Comparison of ENCODE assay signal across 18 cellular contexts in the genomic region with DNA sequence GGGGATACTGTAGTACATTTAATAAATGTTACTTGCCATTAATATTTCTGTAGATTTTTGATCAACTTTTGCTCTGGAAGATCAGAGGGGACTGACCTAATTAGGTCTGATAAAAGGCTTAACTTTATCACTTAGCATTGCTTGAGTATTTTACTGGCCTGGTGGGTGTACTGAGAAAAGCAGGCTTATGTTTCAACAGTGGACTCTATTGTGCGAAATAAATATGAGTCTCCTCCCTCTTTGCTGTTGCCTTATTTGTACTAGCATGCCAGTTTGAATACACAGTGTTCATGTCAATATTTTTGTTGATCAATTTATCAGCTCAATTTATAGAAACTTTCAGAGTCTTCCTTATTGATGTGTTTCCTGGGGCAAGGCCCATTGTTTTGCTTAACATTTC. TPM values are rescaled to one million over a fixed set of nuclear protein-coding genes. Genes with fewer than 3 reads are reported as not detected.
"Had no signal": no experiment of that assay in that cellular context is flagged by ENCODE, and none has a peak within 500 bp of the region (broad histone marks: within the 10 kb centered on the region; RNA-seq: fewer than 3 reads in every experiment).

No MANE protein-coding gene starts in this region.

- H3K9me3 ChIP-seq: psoas muscle, right atrium auricular region, upper lobe of right lung had no signal

- ATAC-seq: activated naive CD8-positive, alpha-beta T cell treated with anti-CD3 and anti-CD28 coated beads, Interleukin-2, amount 50 U/mL, for 24 hours; left ventricle myocardium superior; natural killer cell; psoas muscle; T-helper 17 cell; upper lobe of right lung had no signal

- H3K4me3 ChIP-seq: cardiac muscle cell, psoas muscle, right atrium auricular region, upper lobe of right lung had no signal

- H3K36me3 ChIP-seq: cardiac muscle cell, right atrium auricular region, upper lobe of right lung had no signal

- H3K4me1 ChIP-seq: psoas muscle, right atrium auricular region, upper lobe of right lung had no signal

- DNase-seq: activated CD4-positive, alpha-beta memory T cell treated with anti-CD3 and anti-CD28 coated beads, Interleukin-2, amount 10 ng/mL, durations not matched to agents 7 days and 5 days; activated CD4-positive, alpha-beta T cell treated with anti-CD3 and anti-CD28 coated beads, Interleukin-2, amount 10 ng/mL, durations not matched to agents 24 days and 14 days; activated gamma-delta T cell; activated naive CD4-positive, alpha-beta T cell treated with anti-CD3 and anti-CD28 coated beads, Interleukin-2, amount 50 U/mL, for 16 hours; activated naive CD8-positive, alpha-beta T cell treated with anti-CD3 and anti-CD28 coated beads, Interleukin-2, amount 50 U/mL, for 24 hours; activated T-cell treated with anti-CD3 and anti-CD28 coated beads for 4 hours; hippocampal formation; left ventricle myocardium superior; midbrain; natural killer cell; psoas muscle; stimulated activated CD4-positive, alpha-beta T cell treated with anti-CD3 and anti-CD28 coated beads, Interleukin-4, amount 100 ng/mL, for 24 hours; stimulated activated naive CD4-positive, alpha-beta T cell treated with Interleukin-2 at 50 U/mL for 16 hours; T-helper 17 cell; upper lobe of right lung had no signal

- H3K27ac ChIP-seq: cardiac muscle cell, psoas muscle, right atrium auricular region, upper lobe of right lung had no signal

- H3K27me3 ChIP-seq: cardiac muscle cell, right atrium auricular region had no signal

RNA-seq across cellular contexts. Expression of a gene that starts 49.1 kb away (rescaled TPM):
- total RNA-seq: activated T-helper 1 cell treated with anti-CD3 and anti-CD28 coated beads, Interleukin-12 subunit alpha, Interleukin-12 subunit beta, Interleukin-2, Interleukin-4 antibody, amounts not matched to agents 30 ng/mL and 10 ng/mL and 1 ng/mL, durations not matched to agents 14 hours and 24 hours and 36 hours; cardiac muscle cell; left ventricle myocardium superior; T-helper 17 cell had no signal
